ENCODE assay signal across 21 cellular contexts in the genomic region with DNA sequence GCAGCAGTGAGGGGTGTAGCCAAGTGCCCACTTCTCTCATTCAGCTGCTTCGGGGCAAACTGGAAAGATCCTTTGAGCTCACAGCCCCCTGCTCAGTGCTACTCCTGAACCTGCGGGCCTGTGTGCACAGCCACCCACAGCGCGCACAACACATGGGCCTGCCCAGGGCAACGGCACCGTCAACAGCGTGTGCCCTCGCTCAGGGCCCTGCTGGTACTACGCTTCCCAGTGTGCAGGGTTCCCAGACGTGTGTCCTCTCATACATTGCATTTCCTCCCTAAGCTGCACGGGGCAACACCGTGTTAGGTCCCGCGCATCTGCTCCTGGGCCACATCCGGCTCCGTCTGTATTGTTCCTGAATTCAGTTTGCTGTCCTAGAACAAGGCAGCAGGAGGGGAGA.
"Had no signal": no experiment of that assay in that cellular context is flagged by ENCODE, and none has a peak within 500 bp of the region (broad histone marks: within the 10 kb centered on the region; RNA-seq: fewer than 3 reads in every experiment).

No MANE protein-coding gene starts in this region.

- H3K36me3 ChIP-seq: colonic mucosa had no signal

- H3K27ac Mint-ChIP-seq: activated CD4-positive, alpha-beta memory T cell treated with anti-CD3 and anti-CD28 coated beads, Interleukin-2, amount 10 ng/mL, durations not matched to agents 7 days and 5 days; immature natural killer cell had no signal

- H3K27ac ChIP-seq: colonic mucosa, foreskin keratinocyte, pancreas, suprapubic skin had no signal

- H3K27me3 ChIP-seq: colonic mucosa, foreskin keratinocyte, heart left ventricle, pancreas, suprapubic skin had no signal

- H3K27me3 Mint-ChIP-seq: activated CD4-positive, alpha-beta memory T cell treated with anti-CD3 and anti-CD28 coated beads, Interleukin-2, amount 10 ng/mL, durations not matched to agents 7 days and 5 days had no signal

- ATAC-seq: activated T-cell treated with anti-CD3 and anti-CD28 coated beads, Interleukin-2, amount 50 U/mL, for 4 hours; foreskin keratinocyte; pancreas; SK-N-SH treated with all-trans-retinoic acid at 6 μM for 48 hours had no signal

- DNase-seq: activated CD4-positive, alpha-beta memory T cell treated with anti-CD3 and anti-CD28 coated beads, Interleukin-2, amount 10 ng/mL, durations not matched to agents 7 days and 5 days; activated CD4-positive, alpha-beta T cell treated with anti-CD3 and anti-CD28 coated beads for 4 hours; activated effector memory CD4-positive, alpha-beta T cell treated with Interleukin-2 at 50 U/mL for 16 hours; activated naive CD4-positive, alpha-beta T cell treated with anti-CD3 and anti-CD28 coated beads, Interleukin-2, amount 50 U/mL, for 16 hours; activated T-cell treated with anti-CD3 and anti-CD28 coated beads, Interleukin-2, amount 50 U/mL, for 4 hours; colonic mucosa; effector CD4-positive, alpha-beta T cell; foreskin keratinocyte; immature natural killer cell; pancreas; retina; stimulated activated CD4-positive, alpha-beta T cell treated with anti-CD3 and anti-CD28 coated beads, Interleukin-4, amount 100 ng/mL, for 24 hours; stimulated activated naive CD4-positive, alpha-beta T cell treated with Interleukin-2 at 50 U/mL for 16 hours; T-helper 1 cell; trophoblast cell had no signal

- H3K4me1 ChIP-seq: colonic mucosa, foreskin keratinocyte had no signal

- H3K4me3 ChIP-seq: colonic mucosa, heart left ventricle, lung, pancreas, skin epidermis, suprapubic skin had no signal

- H3K9me3 Mint-ChIP-seq: activated CD4-positive, alpha-beta memory T cell treated with anti-CD3 and anti-CD28 coated beads, Interleukin-2, amount 10 ng/mL, durations not matched to agents 7 days and 5 days; activated T-cell treated with anti-CD3 and anti-CD28 coated beads, Interleukin-2, amount 50 U/mL, for 4 hours; immature natural killer cell; neural crest cell had no signal

- H3K4me3 Mint-ChIP-seq: activated CD4-positive, alpha-beta memory T cell treated with anti-CD3 and anti-CD28 coated beads, Interleukin-2, amount 10 ng/mL, durations not matched to agents 7 days and 5 days; activated T-cell treated with anti-CD3 and anti-CD28 coated beads, Interleukin-2, amount 50 U/mL, for 4 hours; immature natural killer cell; neural crest cell had no signal

- H3K9me3 ChIP-seq: colonic mucosa, heart left ventricle, pancreas, suprapubic skin had no signal
